ENCODE assay signal across 18 cellular contexts in the genomic region with DNA sequence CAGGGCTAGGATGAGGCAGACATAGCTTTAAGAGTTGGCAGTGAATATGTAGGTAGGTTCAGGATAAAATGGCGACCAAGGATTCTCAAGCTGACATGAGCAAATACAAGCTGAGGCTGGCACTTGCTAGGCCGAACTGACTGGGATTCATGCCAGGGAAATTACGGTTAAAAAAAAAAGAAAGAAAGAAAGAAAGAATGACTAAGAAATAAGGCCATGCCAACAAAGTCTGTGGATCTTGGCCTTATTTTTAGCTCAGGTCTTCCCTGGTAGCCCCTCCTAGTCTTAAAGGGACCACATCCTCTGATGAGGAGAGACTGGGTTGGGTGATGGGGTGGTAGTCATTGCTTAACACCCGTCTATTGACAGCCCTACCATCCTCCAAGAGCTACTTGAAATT.
DNase-seq lines count a peak whose midpoint lies in the region; ATAC-seq, FAIRE-seq and TF ChIP-seq lines count a peak whose summit lies in the region.
"Had no signal": no experiment of that assay in that cellular context is flagged by ENCODE, and none has a peak within 500 bp of the region (broad histone marks: within the 10 kb centered on the region; RNA-seq: fewer than 3 reads in every experiment).

No MANE protein-coding gene starts in this region.

- H3K9me3 ChIP-seq in fibroblast of lung (ENCODE audit: control insufficient read depth, insufficient read depth, low read depth, low read length) = no peaks in the 10 kb centered on the region
- H3K9me3 ChIP-seq in pancreas = no peaks in the 10 kb centered on the region
- H3K9me3 ChIP-seq: mucosa of descending colon had no signal

- DNase-seq in Caki2 (ENCODE audit: low read depth) (peak; percentile 74), T1000 (lab: John Stamatoyannopoulos, UW) (peak; percentile 8), fibroblast of lung (ENCODE audit: low read depth in 2 of 2) (peak; percentile 42 to 58), pancreas (no peak), NCI-H2029 treated with DMSO at 0.1 percent for 48 hours (lab: John Stamatoyannopoulos, UW) (no peak)
- no peak for DNase-seq in stimulated activated CD4-positive, alpha-beta T cell treated with anti-CD3 and anti-CD28 coated beads, Interleukin-15, amount 100 ng/mL, for 24 hours
- DNase-seq: activated CD8-positive, alpha-beta memory T cell treated with anti-CD3 and anti-CD28 coated beads, Interleukin-2, amount 10 ng/mL, durations not matched to agents 7 days and 5 days; AML-193; brain microvascular endothelial cell; left cardiac atrium; mucosa of descending colon; NK-92 treated with Interleukin-12 subunit alpha and Interleukin-12 subunit beta, amount 100 ng/mL, for 24 hours; Right ventricle myocardium superior; stimulated activated naive CD4-positive, alpha-beta T cell treated with Interleukin-2 at 50 U/mL for 16 hours; T-helper 17 cell had no signal

- ATAC-seq in pancreas (peak; percentile 21 to 66 (median 45)), GM19397 (IDR thresholded peaks at IDR 0.05; ENCODE audit: unreplicated experiment) (no peak), GM19463 (IDR thresholded peaks at IDR 0.05; ENCODE audit: unreplicated experiment) (no peak)
- ATAC-seq: activated CD4-positive, CD25-positive, alpha-beta regulatory T cell treated with anti-CD3 and anti-CD28 coated beads, Interleukin-2, amount 50 U/mL, for 24 hours; activated CD8-positive, alpha-beta memory T cell treated with anti-CD3 and anti-CD28 coated beads, Interleukin-2, amount 10 ng/mL, durations not matched to agents 7 days and 5 days; mucosa of descending colon; T-helper 17 cell had no signal

- WGBS in pancreas, 2 donors = 31 to 36% methylated on average over 4 of the region's 4 CpGs

- H3K27me3 ChIP-seq in fibroblast of lung (ENCODE audit: control insufficient read depth, insufficient read depth, low read length) (no peaks in the 10 kb centered on the region), pancreas (peaks cover 0 to 3% (median 0%) of the 10 kb centered on the region in 4 donors)
- H3K27me3 ChIP-seq: brain microvascular endothelial cell had no signal

- H3K9ac ChIP-seq in fibroblast of lung (ENCODE audit: insufficient read depth, low read length) = no peak overlapping the region

- H3K79me2 ChIP-seq in fibroblast of lung (ENCODE audit: control insufficient read depth, insufficient read depth, low read length) = no peaks in the 10 kb centered on the region

- H3K4me3 ChIP-seq in fibroblast of lung (replicated peaks in 1 of 4; ENCODE audit: control extremely low read depth in 1 of 4, insufficient read depth in 1 of 4, low read depth in 3 of 4, low read length in 4 of 4) (no peak overlapping the region), pancreas (no peak overlapping the region)
- H3K4me3 ChIP-seq: mucosa of descending colon had no signal

- intact Hi-C loops in pancreas (cut with DNase I) = no loop called here

- H2AFZ ChIP-seq in fibroblast of lung (ENCODE audit: low read length) = no peak overlapping the region

- H3K36me3 ChIP-seq in fibroblast of lung (ENCODE audit: control insufficient read depth, insufficient read depth, low read length) (no peaks in the 10 kb centered on the region), pancreas (no peaks in the 10 kb centered on the region)
- H3K36me3 ChIP-seq: brain microvascular endothelial cell had no signal

- H3K27ac ChIP-seq in fibroblast of lung (ENCODE audit: insufficient read depth, low read length) = no peak overlapping the region
- H3K27ac ChIP-seq in pancreas = no peak overlapping the region
- H3K27ac ChIP-seq: brain microvascular endothelial cell had no signal

- TF ChIP-seq CTCF in fibroblast of lung (conservative IDR thresholded peaks at IDR 0.05 in 1 of 2, IDR thresholded peaks at IDR 0.05 in 1 of 2; ENCODE audit: low read depth in 1 of 2, low read length in 2 of 2) = no peak
- no peak for TF ChIP-seq CTCF in pancreas (IDR thresholded peaks at IDR 0.05)

- H3K4me2 ChIP-seq in fibroblast of lung (ENCODE audit: extremely low read depth, insufficient read depth, low read length) = no peak overlapping the region

- H4K20me1 ChIP-seq in fibroblast of lung (ENCODE audit: control insufficient read depth, extremely low read depth, insufficient read depth, low read length) = no peaks in the 10 kb centered on the region

- H3K4me1 ChIP-seq in fibroblast of lung (ENCODE audit: control insufficient read depth, extremely low read depth, insufficient read depth, low read length) = no peaks in the 10 kb centered on the region
- H3K4me1 ChIP-seq in pancreas = no peaks in the 10 kb centered on the region

- no peak for FAIRE-seq in pancreas (lab: Jason Lieb, UNC)

- in situ Hi-C loops in Caki2 (cut with HindIII; ENCODE audit: low pct_unique_long_range_greater_than_20kb, low sequenced_read_pairs) = no loop called here

Comparison
In these comparisons a context has a peak if more than half of its experiments do, and no peak if none do; other contexts are left out.
1. DNase-seq: peak in Caki2 (single experiment), T1000 (single experiment) and fibroblast of lung (2 of 2); none in pancreas (0 of 6), stimulated activated CD4-positive, alpha-beta T cell treated with anti-CD3 and anti-CD28 coated beads, Interleukin-15, amount 100 ng/mL, for 24 hours (single experiment) and NCI-H2029 treated with DMSO at 0.1 percent for 48 hours (single experiment).
2. ATAC-seq: peak in pancreas (4 of 4); none in GM19397 (single experiment) and GM19463 (single experiment).